14 cellular contexts compared by ENCODE assay signal in genomic region chr12:10618338-10618987, GRCh38.
DNase-seq lines count a peak whose midpoint lies in the region; TF ChIP-seq lines count a peak whose summit lies in the region.
"Had no signal": no experiment of that assay in that cellular context is flagged by ENCODE, and none has a peak within 500 bp of the region (broad histone marks: within the 10 kb centered on the region; RNA-seq: fewer than 3 reads in every experiment).

No MANE protein-coding gene starts in this region.

- CTCF ChIA-PET in RWPE1 (lab: Yijun Ruan, JAX) = no interaction called here

- TF ChIP-seq CTCF in RWPE1 (conservative IDR thresholded peaks at IDR 0.05; ENCODE audit: low read depth) (no peak), epithelial cell of esophagus (IDR thresholded peaks at IDR 0.05; ENCODE audit: insufficient read depth, low read depth, low read length, missing control alignments) (no peak)

- H3K4me3 ChIP-seq in epithelial cell of esophagus (ENCODE audit: low read length) = no peak overlapping the region
- H3K4me3 ChIP-seq: hepatocyte had no signal

- DNase-seq in GM04503 (ENCODE audit: low read depth) = peak; percentile 73
- DNase-seq in RWPE1 (ENCODE audit: low spot score) = peak; percentile 70
- DNase-seq in epithelial cell of esophagus (ENCODE audit: low read depth) = peak; percentile 87
- DNase-seq in putamen (ENCODE audit: low spot score) = peak; percentile 3
- no peak for DNase-seq in NCI-H1092 (lab: John Stamatoyannopoulos, UW)
- no peak for DNase-seq in NCI-H345 treated with DMSO at 0.1 percent for 48 hours (lab: John Stamatoyannopoulos, UW; ENCODE audit: unreplicated experiment)
- DNase-seq in activated gamma-delta T cell (lab: John Stamatoyannopoulos, UW) = no peak
- no peak for DNase-seq in NOMO-1 treated with DMSO at 0.1 percent for 48 hours (lab: John Stamatoyannopoulos, UW; ENCODE audit: unreplicated experiment)
- DNase-seq: activated CD4-positive, CD25-positive, alpha-beta regulatory T cell; activated effector memory CD4-positive, alpha-beta T cell treated with Interleukin-2 at 50 U/mL for 16 hours; DMS 273 treated with DMSO at 0.1 percent for 48 hours; mesendoderm; NCI-H446 had no signal

- H3K27ac ChIP-seq in RWPE1 = no peak overlapping the region
- H3K27ac ChIP-seq: hepatocyte had no signal

- POLR2A ChIA-PET in RWPE1 (lab: Yijun Ruan, JAX; ENCODE audit: low non-redundant PET) = no interaction called here

Comparison
In these comparisons a context has a peak if more than half of its experiments do, and no peak if none do; other contexts are left out.
1. DNase-seq: peak in GM04503 (single experiment), RWPE1 (single experiment), epithelial cell of esophagus (single experiment) and putamen (single experiment); none in NCI-H1092 (single experiment), NCI-H345 treated with DMSO at 0.1 percent for 48 hours (single experiment), activated gamma-delta T cell (single experiment) and NOMO-1 treated with DMSO at 0.1 percent for 48 hours (single experiment).